ENCODE assay signal across 17 cellular contexts in the genomic region with DNA sequence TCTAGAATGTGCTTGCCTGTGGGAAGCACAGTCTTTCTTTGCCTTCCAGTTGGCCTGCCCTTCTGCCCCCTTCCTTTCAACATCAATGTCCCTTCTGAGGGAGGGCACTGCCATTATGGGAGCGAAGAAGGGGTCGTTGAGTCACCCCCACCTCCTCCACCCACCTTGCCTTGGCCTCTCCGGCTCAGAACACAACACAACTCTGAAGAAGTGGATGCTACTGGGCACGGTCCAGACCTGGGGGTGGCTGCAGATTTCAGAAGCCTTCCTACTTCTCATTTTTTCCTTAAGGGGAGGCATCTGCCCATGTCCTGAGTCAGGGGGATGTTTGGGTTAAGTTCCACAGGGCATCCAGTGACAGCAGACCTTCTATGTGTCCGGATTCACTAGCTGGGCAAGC.
DNase-seq lines count a peak whose midpoint lies in the region; ATAC-seq and TF ChIP-seq lines count a peak whose summit lies in the region.
"Had no signal": no experiment of that assay in that cellular context is flagged by ENCODE, and none has a peak within 500 bp of the region (broad histone marks: within the 10 kb centered on the region; RNA-seq: fewer than 3 reads in every experiment).

No MANE protein-coding gene starts in this region.

- no peak overlapping the region for H3K4me3 Mint-ChIP-seq in type B pancreatic cell

- no peaks in the 10 kb centered on the region for H3K9me3 Mint-ChIP-seq in type B pancreatic cell

- no peak overlapping the region for H3K4me3 ChIP-seq in left ventricle myocardium inferior
- no peak overlapping the region for H3K4me3 ChIP-seq in lower lobe of right lung
- H3K4me3 ChIP-seq: A549 had no signal

- peak overlapping the region; percentile 84 for H3K27ac ChIP-seq in left ventricle myocardium inferior (replicated peaks)
- peak overlapping the region; percentile 66 for H3K27ac ChIP-seq in cingulate gyrus (ENCODE audit: low read depth, low read length)
- peak overlapping the region; percentile 26 for H3K27ac ChIP-seq in lower lobe of right lung
- H3K27ac ChIP-seq: C4-2B had no signal

- peaks cover 8% of the 10 kb centered on the region for H3K9me3 ChIP-seq in left ventricle myocardium inferior (replicated peaks)
- no peaks in the 10 kb centered on the region for H3K9me3 ChIP-seq in lower lobe of right lung
- H3K9me3 ChIP-seq: A549 had no signal

- no peak for DNase-seq in left ventricle myocardium inferior
- DNase-seq in Right ventricle myocardium superior, result no peak
- no peak for DNase-seq in lower lobe of right lung
- no peak for DNase-seq in type B pancreatic cell (ENCODE audit: extremely low spot score, unreplicated experiment)
- no peak for DNase-seq in DMS 273 (lab: John Stamatoyannopoulos, UW; ENCODE audit: unreplicated experiment)
- DNase-seq in NCI-H1048 (lab: John Stamatoyannopoulos, UW), result no peak
- DNase-seq: DMS79 treated with DMSO at 0.1 percent for 48 hours, GDM1, NCI-H1436 treated with DMSO at 0.1 percent for 48 hours, NCI-H2081 treated with DMSO at 0.1 percent for 48 hours, NCI-H2227 treated with DMSO at 0.1 percent for 48 hours, NCI-H526 had no signal

- intact Hi-C loops in left ventricle myocardium inferior (cut with micrococcal nuclease) (no loop called here), Right ventricle myocardium superior (cut with DNase I) (loop anchor here (10.0 kb wide), 1 partner anchor 120 kb away; no protein-coding TSS in a partner anchor), lower lobe of right lung (cut with DNase I) (no loop called here)

- H3K36me3 ChIP-seq in left ventricle myocardium inferior, result no peaks in the 10 kb centered on the region
- H3K36me3 ChIP-seq in lower lobe of right lung, result no peaks in the 10 kb centered on the region

- TF ChIP-seq CTCF in left ventricle myocardium inferior (IDR thresholded peaks at IDR 0.05; ENCODE audit: borderline replicate concordance) (no peak), lower lobe of right lung (IDR thresholded peaks at IDR 0.05) (no peak), type B pancreatic cell (conservative IDR thresholded peaks at IDR 0.05) (no peak)

- H3K27me3 ChIP-seq in left ventricle myocardium inferior (ENCODE audit: low read depth), result no peaks in the 10 kb centered on the region
- no peaks in the 10 kb centered on the region for H3K27me3 ChIP-seq in lower lobe of right lung (ENCODE audit: low read depth)

- no peak for ATAC-seq in Right ventricle myocardium superior (ENCODE audit: poor library complexity)
- no peak for ATAC-seq in lower lobe of right lung
- ATAC-seq in HG03442 (IDR thresholded peaks at IDR 0.05; ENCODE audit: unreplicated experiment), result no peak
- ATAC-seq: A549, HCT116 had no signal

- no peaks in the 10 kb centered on the region for H3K27me3 Mint-ChIP-seq in type B pancreatic cell

- H3K4me1 ChIP-seq in left ventricle myocardium inferior, result peaks cover 92% of the 10 kb centered on the region
- H3K4me1 ChIP-seq in lower lobe of right lung, result peaks cover 64% of the 10 kb centered on the region

- H3K36me3 Mint-ChIP-seq in type B pancreatic cell, result no peaks in the 10 kb centered on the region

- H3K4me1 Mint-ChIP-seq in type B pancreatic cell (ENCODE audit: unreplicated experiment), result peaks cover 24% of the 10 kb centered on the region

- peak overlapping the region; percentile 39 for H3K27ac Mint-ChIP-seq in type B pancreatic cell

Comparison
In these comparisons a context has a peak if more than half of its experiments do, and no peak if none do; other contexts are left out.
1. H3K27ac ChIP-seq: peak in every context shown above with its lines; median percentile 84 in left ventricle myocardium inferior; 66 in cingulate gyrus; 26 in lower lobe of right lung.